1 cellular context compared by ENCODE assay signal in the genomic region with DNA sequence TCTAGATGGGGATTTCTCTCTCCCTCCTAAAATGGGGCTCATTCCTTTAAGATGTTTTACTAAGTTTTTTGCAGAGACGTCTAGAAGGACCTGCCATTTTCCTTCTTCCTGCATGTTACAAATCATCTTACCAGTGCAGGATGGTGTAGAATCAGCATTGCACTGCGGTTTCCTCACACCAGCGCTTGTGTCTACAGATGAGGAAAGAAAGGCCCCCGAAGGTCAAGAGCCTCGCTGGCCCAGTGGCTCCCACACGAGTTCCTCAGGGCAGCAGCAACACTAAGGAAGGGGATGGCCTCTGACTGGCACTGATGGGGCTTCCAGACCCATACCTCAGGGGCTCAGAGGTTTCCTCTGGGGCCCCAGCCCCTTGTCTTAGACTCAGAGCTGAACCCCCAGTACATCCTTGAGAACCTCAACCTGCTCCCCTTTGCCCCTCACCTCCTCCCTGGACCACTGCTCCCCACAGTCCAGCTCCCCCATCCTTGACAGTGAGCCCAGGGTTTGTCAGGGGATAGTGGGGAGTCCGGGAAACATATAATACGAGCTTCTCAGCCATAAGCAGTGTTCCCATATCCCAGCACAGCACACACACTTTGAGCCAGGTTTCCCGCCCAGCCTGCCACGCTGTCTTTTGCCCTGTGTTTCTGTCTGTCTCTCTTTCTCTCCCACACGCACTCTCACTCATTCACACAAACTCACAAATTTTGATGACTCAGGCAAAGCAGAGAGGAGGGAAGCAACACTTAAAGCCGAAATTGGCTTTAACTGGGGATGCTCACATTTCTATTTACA.
TF ChIP-seq lines count a peak whose summit lies in the region.

No MANE protein-coding gene starts in this region.

TF ChIP-seq in H1, 55 proteins besides CTCF, POLR2A, EP300 and RAD21:
- no peak for TF ChIP-seq RBBP5 (IDR thresholded peaks at IDR 0.05; ENCODE audit: borderline replicate concordance, low read depth, low read length)
- TF ChIP-seq SIX5 (IDR thresholded peaks at IDR 0.05; ENCODE audit: low read depth, low read length): no peak
- no peak for TF ChIP-seq KDM5A (IDR thresholded peaks at IDR 0.05; ENCODE audit: low read length)
- TF ChIP-seq HDAC6 (IDR thresholded peaks at IDR 0.05; ENCODE audit: low read depth, low read length): no peak
- no peak for TF ChIP-seq SRF (IDR thresholded peaks at IDR 0.05; ENCODE audit: low read depth, low read length)
- TF ChIP-seq RNF2 (IDR thresholded peaks at IDR 0.05; ENCODE audit: borderline replicate concordance, low read depth, low read length, missing control alignments, poor library complexity, severe bottlenecking): no peak
- no peak for TF ChIP-seq EZH2 (IDR thresholded peaks at IDR 0.05; ENCODE audit: low read depth, low read length, severe bottlenecking)
- no peak for TF ChIP-seq SAP30 (IDR thresholded peaks at IDR 0.05; ENCODE audit: insufficient read depth, insufficient replicate concordance, low read length)
- no peak for TF ChIP-seq JUN (IDR thresholded peaks at IDR 0.05; ENCODE audit: low read depth, low read length)
- TF ChIP-seq, protein P1, sequence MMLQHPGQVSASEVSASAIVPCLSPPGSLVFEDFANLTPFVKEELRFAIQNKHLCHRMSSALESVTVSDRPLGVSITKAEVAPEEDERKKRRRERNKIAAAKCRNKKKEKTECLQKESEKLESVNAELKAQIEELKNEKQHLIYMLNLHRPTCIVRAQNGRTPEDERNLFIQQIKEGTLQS (IDR thresholded peaks at IDR 0.05; ENCODE audit: insufficient read depth, low read depth, low read length): no peak
- TF ChIP-seq PHF8 (conservative IDR thresholded peaks at IDR 0.05; ENCODE audit: low read depth, low read length): no peak
- no peak for TF ChIP-seq GTF2F1 (IDR thresholded peaks at IDR 0.05; ENCODE audit: borderline replicate concordance, low read depth, low read length)
- TF ChIP-seq SIRT6 (IDR thresholded peaks at IDR 0.05; ENCODE audit: low read length): no peak
- no peak for TF ChIP-seq SUZ12 (IDR thresholded peaks at IDR 0.05; ENCODE audit: low read length)
